In the genomic region with DNA sequence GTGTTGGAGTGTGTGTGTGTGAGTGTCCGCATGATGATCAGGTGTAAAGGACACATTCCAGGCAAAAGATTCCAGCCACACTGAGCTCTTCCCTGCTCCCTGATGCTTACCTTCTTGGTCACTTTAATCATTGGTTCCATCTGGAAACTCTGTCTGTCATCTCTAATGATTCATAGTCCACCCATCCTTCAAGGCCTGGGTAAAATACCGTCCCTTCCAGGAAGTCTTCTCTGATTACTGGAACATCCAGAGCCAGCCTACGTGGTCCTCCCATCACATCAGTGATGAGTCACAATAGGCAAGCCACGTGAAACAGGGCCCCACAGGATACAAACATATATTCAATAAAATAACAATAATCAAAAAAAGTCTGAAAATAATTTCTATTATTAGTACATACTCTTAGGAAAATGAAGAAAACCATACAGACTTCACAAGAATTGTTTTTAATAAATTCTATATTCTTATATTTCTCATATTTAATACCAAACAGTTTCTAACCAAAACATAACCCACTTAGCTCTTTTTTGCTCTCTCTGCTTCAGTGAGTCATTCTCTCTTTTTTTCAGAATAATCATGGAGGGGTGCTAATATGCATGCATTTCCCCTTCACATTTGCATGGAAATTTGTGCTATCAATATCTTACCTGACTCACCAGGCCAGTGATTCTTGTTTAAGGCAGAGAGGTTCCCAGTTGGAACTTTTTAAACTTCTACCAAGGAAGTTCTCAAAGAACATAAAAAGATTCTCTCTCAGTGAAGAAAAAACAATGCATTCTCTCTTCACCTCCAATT, we compare ENCODE assay signal across 25 cellular contexts.
"Had no signal": no experiment of that assay in that cellular context is flagged by ENCODE, and none has a peak within 500 bp of the region (broad histone marks: within the 10 kb centered on the region; RNA-seq: fewer than 3 reads in every experiment).

No MANE protein-coding gene starts in this region.

- H3K4me1 ChIP-seq: colonic mucosa, esophagus muscularis mucosa, parathyroid adenoma, right atrium auricular region, sigmoid colon, spleen, testis, tibial artery, upper lobe of left lung, uterus had no signal

- H2AFZ ChIP-seq: neural progenitor cell, parathyroid adenoma had no signal

- H3K79me2 ChIP-seq: parathyroid adenoma had no signal

- H3K9me3 Mint-ChIP-seq: nephron, neural progenitor cell had no signal

- H3K27ac Mint-ChIP-seq: dendritic cell treated with granulocyte-macrophage colony-stimulating factor and Interleukin-4, amounts not matched to agents 40 ng/mL and 50 ng/mL, for 4 days; endodermal cell; naive thymus-derived CD4-positive, alpha-beta T cell; nephron; neural progenitor cell; progenitor cell of endocrine pancreas; stimulated activated memory B cell treated with anti-CD40 and anti-IgM and Interleukin-4, amounts not matched to agents 10 μg/mL and 1 μg/mL and 100 μg/mL, for 72 hours had no signal

- H3K27ac ChIP-seq: colonic mucosa, epithelial cell of prostate, esophagus muscularis mucosa, neural progenitor cell, parathyroid adenoma, right atrium auricular region, sigmoid colon, spleen, testis, tibial artery, upper lobe of left lung, uterus had no signal

- DNase-seq: colonic mucosa; effector CD8-positive, alpha-beta T cell; endodermal cell; hypothalamus; midbrain; naive thymus-derived CD4-positive, alpha-beta T cell; sigmoid colon; spleen; stimulated activated CD4-positive, alpha-beta T cell treated with anti-CD3 and anti-CD28 coated beads, Interleukin-4, amount 100 ng/mL, for 4 hours; stimulated activated naive CD8-positive, alpha-beta T cell treated with anti-CD3 and anti-CD28 coated beads, Interleukin-15, Interleukin-2, amounts not matched to agents 100 U/mL and 50 U/mL, for 24 hours; substantia nigra; testis; tibial artery; upper lobe of left lung; uterus had no signal

- H3K36me3 Mint-ChIP-seq: naive thymus-derived CD4-positive, alpha-beta T cell; neural progenitor cell; stimulated activated memory B cell treated with anti-CD40 and anti-IgM and Interleukin-4, amounts not matched to agents 10 μg/mL and 1 μg/mL and 100 μg/mL, for 72 hours had no signal

- H3K27me3 Mint-ChIP-seq: dendritic cell treated with granulocyte-macrophage colony-stimulating factor and Interleukin-4, amounts not matched to agents 40 ng/mL and 50 ng/mL, for 4 days; naive thymus-derived CD4-positive, alpha-beta T cell; progenitor cell of endocrine pancreas; stimulated activated memory B cell treated with anti-CD40 and anti-IgM and Interleukin-4, amounts not matched to agents 10 μg/mL and 1 μg/mL and 100 μg/mL, for 72 hours had no signal

- H3K36me3 ChIP-seq: colonic mucosa, esophagus muscularis mucosa, neural progenitor cell, right atrium auricular region, sigmoid colon, spleen, tibial artery, upper lobe of left lung, uterus had no signal

- H3K4me3 Mint-ChIP-seq: dendritic cell treated with granulocyte-macrophage colony-stimulating factor and Interleukin-4, amounts not matched to agents 40 ng/mL and 50 ng/mL, for 4 days; endodermal cell; naive thymus-derived CD4-positive, alpha-beta T cell; nephron; neural progenitor cell; stimulated activated memory B cell treated with anti-CD40 and anti-IgM and Interleukin-4, amounts not matched to agents 10 μg/mL and 1 μg/mL and 100 μg/mL, for 72 hours had no signal

- ATAC-seq: left lobe of liver; naive thymus-derived CD4-positive, alpha-beta T cell; stimulated activated memory B cell treated with anti-CD40 and anti-IgM and Interleukin-4, amounts not matched to agents 10 μg/mL and 1 μg/mL and 100 μg/mL, for 72 hours; stimulated activated naive CD8-positive, alpha-beta T cell treated with anti-CD3 and anti-CD28 coated beads, Interleukin-15, Interleukin-2, amounts not matched to agents 100 U/mL and 50 U/mL, for 24 hours had no signal

- H3K4me2 ChIP-seq: neural progenitor cell had no signal

- H3K27me3 ChIP-seq: colonic mucosa, neural progenitor cell, right atrium auricular region, sigmoid colon, spleen, testis, tibial artery, upper lobe of left lung, uterus had no signal

- H3K4me3 ChIP-seq: colonic mucosa, esophagus muscularis mucosa, neural progenitor cell, right atrium auricular region, sigmoid colon, spleen, testis, tibial artery, upper lobe of left lung, uterus had no signal

- H3K4me1 Mint-ChIP-seq: naive thymus-derived CD4-positive, alpha-beta T cell; nephron; stimulated activated memory B cell treated with anti-CD40 and anti-IgM and Interleukin-4, amounts not matched to agents 10 μg/mL and 1 μg/mL and 100 μg/mL, for 72 hours had no signal

- H3K9me3 ChIP-seq: colonic mucosa, esophagus muscularis mucosa, right atrium auricular region, sigmoid colon, spleen, testis, tibial artery, upper lobe of left lung, uterus had no signal
